In the genomic region with DNA sequence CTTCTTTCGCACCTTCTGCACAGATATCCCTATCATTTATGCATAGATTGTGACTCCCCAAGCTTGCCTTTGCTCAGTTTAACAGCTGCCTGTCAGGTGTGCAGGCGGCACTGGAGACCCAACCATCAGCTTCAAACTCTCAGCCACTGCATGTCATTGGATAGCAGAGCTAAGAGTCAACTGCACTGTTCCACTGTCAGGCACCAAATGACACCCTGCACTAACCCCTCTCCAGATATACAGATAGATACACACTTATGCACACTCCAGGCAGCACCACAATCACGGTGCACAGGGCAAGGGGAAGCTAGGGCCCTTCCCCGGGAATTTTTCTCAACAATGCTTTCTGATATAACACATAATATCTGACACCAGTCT, we compare ENCODE assay signal across 9 cellular contexts.
DNase-seq lines count a peak whose midpoint lies in the region; TF ChIP-seq lines count a peak whose summit lies in the region.
"Had no signal": no experiment of that assay in that cellular context is flagged by ENCODE, and none has a peak within 500 bp of the region (broad histone marks: within the 10 kb centered on the region; RNA-seq: fewer than 3 reads in every experiment).

No MANE protein-coding gene starts in this region.

- POLR2A ChIA-PET in A673 (lab: Charles Lee; ENCODE audit: low non-redundant PET): no interaction called here

- H3K79me2 ChIP-seq in smooth muscle cell (ENCODE audit: low read depth): no peaks in the 10 kb centered on the region

- no peaks in the 10 kb centered on the region for H3K36me3 ChIP-seq in SK-N-MC (ENCODE audit: insufficient read depth, low read length)
- no peaks in the 10 kb centered on the region for H3K36me3 ChIP-seq in iPS-15b (ENCODE audit: control insufficient read depth, insufficient read depth, low read length)
- no peaks in the 10 kb centered on the region for H3K36me3 ChIP-seq in smooth muscle cell (ENCODE audit: low read depth)
- no peaks in the 10 kb centered on the region for H3K36me3 ChIP-seq in A673 (ENCODE audit: insufficient read depth, low read length, poor library complexity, severe bottlenecking)

- H3K9ac ChIP-seq in SK-N-MC (ENCODE audit: insufficient read length) (peak overlapping the region; percentile 88), iPS-15b (ENCODE audit: low read depth, low read length) (peak overlapping the region; percentile 57), smooth muscle cell (ENCODE audit: low read depth) (no peak overlapping the region)

- no peaks in the 10 kb centered on the region for H3F3A ChIP-seq in smooth muscle cell (ENCODE audit: low read depth)

- 83% methylated on average over 4 of the region's 4 CpGs for WGBS in smooth muscle cell (ENCODE audit: low lambda C conversion rate)

- H4K20me1 ChIP-seq in smooth muscle cell (ENCODE audit: low read depth): no peaks in the 10 kb centered on the region

- no peak overlapping the region for H2AFZ ChIP-seq in smooth muscle cell (ENCODE audit: low read depth)

- TF ChIP-seq CTCF in smooth muscle cell (IDR thresholded peaks at IDR 0.05; ENCODE audit: borderline replicate concordance, insufficient read depth, poor library complexity, severe bottlenecking): no peak
- TF ChIP-seq CTCF in A673 (conservative IDR thresholded peaks at IDR 0.05; ENCODE audit: low read depth, low read length): no peak

- DNase-seq in HT1080 (ENCODE audit: low read depth) (peak; percentile 16), SK-N-MC (ENCODE audit: low read depth, low spot score) (no peak), smooth muscle cell (lab: John Stamatoyannopoulos, UW; ENCODE audit: unreplicated experiment) (no peak), T-helper 9 cell (no peak), A673 (ENCODE audit: low spot score) (no peak), HuH-7.5 (ENCODE audit: low spot score) (no peak)
- DNase-seq in effector CD8-positive, alpha-beta T cell (lab: John Stamatoyannopoulos, UW): no peak
- DNase-seq: NCI-H510A had no signal

- peak overlapping the region; percentile 84 for H3K4me2 ChIP-seq in smooth muscle cell

- H3K4me3 ChIP-seq in SK-N-MC: peak overlapping the region; percentile 89
- peak overlapping the region; percentile 63 for H3K4me3 ChIP-seq in iPS-15b (ENCODE audit: low read depth, low read length)
- peak overlapping the region; percentile 59 for H3K4me3 ChIP-seq in smooth muscle cell
- H3K4me3 ChIP-seq in A673 (ENCODE audit: low read depth, low read length, poor library complexity, severe bottlenecking): no peak overlapping the region

- peaks cover 51% of the 10 kb centered on the region for H3K4me1 ChIP-seq in iPS-15b (ENCODE audit: control insufficient read depth, insufficient read depth, low read length)
- peaks cover 17% of the 10 kb centered on the region for H3K4me1 ChIP-seq in smooth muscle cell (ENCODE audit: low read depth)
- H3K4me1 ChIP-seq in A673 (ENCODE audit: insufficient read depth, low read length, poor library complexity, severe bottlenecking): no peaks in the 10 kb centered on the region

- H3K27me3 ChIP-seq in iPS-15b (ENCODE audit: control insufficient read depth, insufficient read depth, low read length): no peaks in the 10 kb centered on the region
- peaks cover 11% of the 10 kb centered on the region for H3K27me3 ChIP-seq in smooth muscle cell (ENCODE audit: low read depth)
- H3K27me3 ChIP-seq in A673 (replicated peaks; ENCODE audit: insufficient read depth, low read depth, low read length, poor library complexity): peaks cover 6% of the 10 kb centered on the region

- peak overlapping the region; percentile 84; the same call in 1 of the 2 replicates for H3K27ac ChIP-seq in SK-N-MC
- H3K27ac ChIP-seq in smooth muscle cell (ENCODE audit: low read depth): no peak overlapping the region
- H3K27ac ChIP-seq in A673 (ENCODE audit: low read depth, low read length, poor library complexity, severe bottlenecking): no peak overlapping the region

- intact Hi-C loops in A673 (cut with micrococcal nuclease; ENCODE audit: unreplicated experiment): no loop called here

- no peaks in the 10 kb centered on the region for H3K9me3 ChIP-seq in SK-N-MC (ENCODE audit: low read depth, low read length)
- H3K9me3 ChIP-seq in iPS-15b (ENCODE audit: control insufficient read depth, insufficient read depth, low read length): no peaks in the 10 kb centered on the region
- no peaks in the 10 kb centered on the region for H3K9me3 ChIP-seq in smooth muscle cell (replicated peaks; ENCODE audit: low read depth)
- H3K9me3 ChIP-seq in A673 (ENCODE audit: low read depth, low read length, poor library complexity, severe bottlenecking): no peaks in the 10 kb centered on the region

- no TSS peak for BruUV-seq in A673 (replicated peaks; lab: Mats Ljungman, UMichigan)

- CTCF ChIA-PET in A673 (lab: Charles Lee): no interaction called here
